Comparison of ENCODE assay signal across 27 cellular contexts in the genomic region with DNA sequence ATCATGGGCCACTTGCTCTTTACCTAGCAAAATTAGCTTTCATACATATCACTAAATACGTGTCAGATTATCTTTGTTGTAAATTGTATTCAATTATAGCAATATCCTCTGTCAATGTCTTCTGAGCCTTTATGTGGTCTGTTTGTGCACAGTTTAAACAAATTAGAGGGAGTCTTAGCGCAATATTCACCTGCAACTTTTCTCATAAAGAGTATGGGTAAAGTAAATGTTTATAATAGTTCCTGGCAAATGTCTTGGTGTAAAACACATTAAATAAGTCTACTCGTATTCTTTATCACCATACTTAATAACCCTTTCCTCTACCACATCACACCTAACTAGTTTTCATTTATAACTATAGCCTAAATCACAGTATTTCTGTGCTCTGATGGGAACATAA.
"Had no signal": no experiment of that assay in that cellular context is flagged by ENCODE, and none has a peak within 500 bp of the region (broad histone marks: within the 10 kb centered on the region; RNA-seq: fewer than 3 reads in every experiment).

No MANE protein-coding gene starts in this region.

- H3K36me3 ChIP-seq: stomach, suprapubic skin, thoracic aorta, thyroid gland, tibial artery, tibial nerve, transverse colon, upper lobe of left lung, upper lobe of right lung, uterus, vagina had no signal

- FAIRE-seq: urothelium cell line had no signal

- ATAC-seq: stimulated activated effector memory CD8-positive, alpha-beta T cell treated with anti-CD3 and anti-CD28 coated beads, Interleukin-12 subunit alpha, Interleukin-12 subunit beta, amount 100 ng/mL, for 72 hours; stimulated activated memory B cell treated with anti-CD40 and anti-IgM and Interleukin-4, amounts not matched to agents 10 μg/mL and 1 μg/mL and 100 μg/mL, for 72 hours; stimulated activated naive B cell treated with anti-CD40 and anti-IgM and Interleukin-4, amounts not matched to agents 10 μg/mL and 1 μg/mL and 100 μg/mL, for 72 hours; stimulated activated naive CD8-positive, alpha-beta T cell treated with anti-CD3 and anti-CD28 coated beads, Interleukin-15, amount 100 ng/mL, for 72 hours; stimulated activated naive CD8-positive, alpha-beta T cell treated with anti-CD3 and anti-CD28 coated beads, Interleukin-15, Interleukin-2, amounts not matched to agents 100 U/mL and 50 U/mL, for 24 hours; upper lobe of right lung had no signal

- H3K27me3 ChIP-seq: stomach, suprapubic skin, testis, thyroid gland, tibial artery, tibial nerve, transverse colon, upper lobe of left lung, upper lobe of right lung, uterus, vagina had no signal

- H3K27ac ChIP-seq: stomach, suprapubic skin, testis, thoracic aorta, thyroid gland, tibial artery, tibial nerve, transverse colon, upper lobe of left lung, upper lobe of right lung, uterus, vagina had no signal

- H3K4me1 ChIP-seq: suprapubic skin, testis, transverse colon, upper lobe of left lung, upper lobe of right lung, uterus had no signal

- H3K4me3 ChIP-seq: stomach, suprapubic skin, testis, thoracic aorta, thyroid gland, tibial artery, tibial nerve, transverse colon, upper lobe of left lung, upper lobe of right lung, uterus, vagina had no signal

- H3K9me3 ChIP-seq: testis, thyroid gland, vagina had no signal

- DNase-seq: stimulated activated CD4-positive, alpha-beta T cell treated with anti-CD3 and anti-CD28 coated beads, Interleukin-2, amount 100 ng/mL, for 48 hours; stimulated activated CD4-positive, alpha-beta T cell treated with anti-CD3 and anti-CD28 coated beads, Interleukin-4, amount 100 ng/mL, for 1 hour; stimulated activated CD4-positive, alpha-beta T cell treated with anti-CD3 and anti-CD28 coated beads, Interleukin-4, amount 100 ng/mL, for 24 hours; stimulated activated CD4-positive, alpha-beta T cell treated with anti-CD3 and anti-CD28 coated beads, Interleukin-4, amount 100 ng/mL, for 4 hours; stimulated activated CD8-positive, alpha-beta memory T cell treated with anti-CD3 and anti-CD28 coated beads, Interleukin-4, amount 100 ng/mL, for 48 hours; stimulated activated naive B cell treated with anti-CD40 and anti-IgM and Interleukin-4, amounts not matched to agents 10 μg/mL and 1 μg/mL and 100 μg/mL, for 72 hours; stimulated activated naive CD4-positive, alpha-beta T cell; stimulated activated naive CD4-positive, alpha-beta T cell treated with Interleukin-2 at 50 U/mL for 16 hours; stimulated activated naive CD8-positive, alpha-beta T cell treated with anti-CD3 and anti-CD28 coated beads, Interleukin-15, amount 100 ng/mL, for 72 hours; stimulated activated naive CD8-positive, alpha-beta T cell treated with anti-CD3 and anti-CD28 coated beads, Interleukin-15, Interleukin-2, amounts not matched to agents 100 U/mL and 50 U/mL, for 24 hours; stomach; substantia nigra; testis; thyroid gland; tibial artery; transverse colon; trophoblast cell; upper lobe of left lung; upper lobe of right lung; uterus had no signal
